ENCODE assay signal across 18 cellular contexts in genomic region chr12:65715976-65716375, GRCh38.
DNase-seq lines count a peak whose midpoint lies in the region; ATAC-seq and TF ChIP-seq lines count a peak whose summit lies in the region.
"Had no signal": no experiment of that assay in that cellular context is flagged by ENCODE, and none has a peak within 500 bp of the region (broad histone marks: within the 10 kb centered on the region; RNA-seq: fewer than 3 reads in every experiment).

No MANE protein-coding gene starts in this region.

- H3K27ac ChIP-seq in mesodermal cell (ENCODE audit: low read depth, low read length, severe bottlenecking): peak overlapping the region; percentile 63
- H3K27ac ChIP-seq: C4-2B had no signal

- H3K4me3 Mint-ChIP-seq in stimulated activated naive CD8-positive, alpha-beta T cell treated with anti-CD3 and anti-CD28 coated beads, Interleukin-15, amount 100 ng/mL, for 72 hours: no peak overlapping the region
- H3K4me3 Mint-ChIP-seq: CD4-positive, alpha-beta T cell; IgD-negative memory B cell had no signal

- no peaks in the 10 kb centered on the region for H3K36me3 ChIP-seq in mesodermal cell (ENCODE audit: control insufficient read depth, insufficient read depth, low read length)
- H3K36me3 ChIP-seq: HAP-1 had no signal

- no peak overlapping the region for H3K4me3 ChIP-seq in mesodermal cell (ENCODE audit: extremely low read depth, insufficient read depth, low read length, poor library complexity, severe bottlenecking)
- H3K4me3 ChIP-seq: GM12878, HAP-1 had no signal

- no peak overlapping the region for H3K27ac Mint-ChIP-seq in stimulated activated naive CD8-positive, alpha-beta T cell treated with anti-CD3 and anti-CD28 coated beads, Interleukin-15, amount 100 ng/mL, for 72 hours
- H3K27ac Mint-ChIP-seq: CD4-positive, alpha-beta T cell; IgD-negative memory B cell had no signal

- WGBS in mesodermal cell (ENCODE audit: insufficient coverage in 2 of 2), 2 experiments: 35 to 67% methylated on average over 3 of the region's 5 CpGs

- H3K4me1 Mint-ChIP-seq in stimulated activated naive CD8-positive, alpha-beta T cell treated with anti-CD3 and anti-CD28 coated beads, Interleukin-15, amount 100 ng/mL, for 72 hours: no peaks in the 10 kb centered on the region
- H3K4me1 Mint-ChIP-seq: IgD-negative memory B cell had no signal

- ATAC-seq in HG03571 (IDR thresholded peaks at IDR 0.05; ENCODE audit: unreplicated experiment): no peak
- ATAC-seq in stimulated activated naive CD8-positive, alpha-beta T cell treated with anti-CD3 and anti-CD28 coated beads, Interleukin-15, amount 100 ng/mL, for 72 hours: no peak
- ATAC-seq: GM12878, HepG2 had no signal

- peaks cover 37% of the 10 kb centered on the region for H3K27me3 Mint-ChIP-seq in stimulated activated naive CD8-positive, alpha-beta T cell treated with anti-CD3 and anti-CD28 coated beads, Interleukin-15, amount 100 ng/mL, for 72 hours

- DNase-seq in HEK293T (ENCODE audit: extremely low spot score) (no peak), iPS-NIHi7 (ENCODE audit: extremely low spot score) (peak; percentile 49), DMS114 treated with DMSO at 0.1 percent for 48 hours (lab: John Stamatoyannopoulos, UW; ENCODE audit: unreplicated experiment) (no peak), NCI-H2081 treated with DMSO at 0.1 percent for 48 hours (lab: John Stamatoyannopoulos, UW) (no peak)
- DNase-seq in stimulated activated naive CD8-positive, alpha-beta T cell treated with anti-CD3 and anti-CD28 coated beads, Interleukin-15, amount 100 ng/mL, for 72 hours: no peak
- DNase-seq: AML-193; Caco-2; CD4-positive, alpha-beta T cell; DMS153; DMS79 treated with DMSO at 0.1 percent for 48 hours; KBM-7 had no signal

- H3K9me3 Mint-ChIP-seq in stimulated activated naive CD8-positive, alpha-beta T cell treated with anti-CD3 and anti-CD28 coated beads, Interleukin-15, amount 100 ng/mL, for 72 hours: no peaks in the 10 kb centered on the region
- H3K9me3 Mint-ChIP-seq: CD4-positive, alpha-beta T cell; IgD-negative memory B cell had no signal

- H3K4me1 ChIP-seq in mesodermal cell (ENCODE audit: control insufficient read depth, insufficient read depth, low read length, poor library complexity, severe bottlenecking): peaks cover 10% of the 10 kb centered on the region
- H3K4me1 ChIP-seq: Caco-2, HAP-1 had no signal

- POLR2A ChIA-PET in HEK293T (lab: Yijun Ruan, JAX): no interaction called here

- CTCF ChIA-PET in HEK293T (lab: Yijun Ruan, JAX): no interaction called here

- no peaks in the 10 kb centered on the region for H3K9me3 ChIP-seq in mesodermal cell (ENCODE audit: control insufficient read depth, low read length)
- H3K9me3 ChIP-seq: Caco-2, HAP-1 had no signal

TF ChIP-seq in HEK293T, 16 proteins besides CTCF, POLR2A, EP300 and RAD21:
- no peak for TF ChIP-seq BHLHE40 (IDR thresholded peaks at IDR 0.05; ENCODE audit: borderline replicate concordance)
- TF ChIP-seq PKNOX1 (IDR thresholded peaks at IDR 0.05): peak; percentile 54; the same call in 1 of the 2 replicates
TF ChIP-seq in HEK293T: peak in this region for 1.
